ENCODE assay signal across 8 cellular contexts in the genomic region with DNA sequence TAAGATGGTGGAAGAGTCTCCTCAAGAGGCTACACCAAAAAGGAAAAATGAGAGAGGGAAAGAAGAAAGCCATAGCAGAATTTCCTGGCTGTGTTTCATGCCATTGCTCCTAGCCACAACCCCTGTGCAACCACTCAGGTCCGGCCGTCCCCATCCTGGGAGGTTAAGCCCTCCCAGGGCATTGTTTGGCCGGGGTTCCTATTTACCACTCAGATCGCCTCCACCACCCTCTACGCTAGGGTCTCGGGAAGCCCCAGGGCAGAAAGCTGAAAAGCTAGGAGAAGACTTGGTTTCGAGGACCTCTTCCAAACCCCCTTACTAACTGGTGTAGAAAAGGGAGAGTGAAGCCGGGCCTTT. TPM values are rescaled to one million over a fixed set of nuclear protein-coding genes. Genes with fewer than 3 reads are reported as not detected.
DNase-seq lines count a peak whose midpoint lies in the region; ATAC-seq, FAIRE-seq and TF ChIP-seq lines count a peak whose summit lies in the region.

No MANE protein-coding gene starts in this region.

- no peaks in the 10 kb centered on the region for H3K27me3 ChIP-seq in pancreas

- H3K4me1 ChIP-seq in pancreas, result peaks cover 8 to 15% (median 12%) of the 10 kb centered on the region in 3 donors

- H3K36me3 ChIP-seq in pancreas, result peaks cover 0 to 5% (median 0%) of the 10 kb centered on the region in 3 donors

- peak; percentile 35 for DNase-seq in activated naive CD4-positive, alpha-beta T cell treated with Interleukin-2 at 50 U/mL for 16 hours
- no peak for DNase-seq in activated naive CD4-positive, alpha-beta T cell (lab: John Stamatoyannopoulos, UW)
- DNase-seq in NB4 (ENCODE audit: low read depth), result peak; percentile 53
- DNase-seq in activated naive CD4-positive, alpha-beta T cell treated with anti-CD3 and anti-CD28 coated beads for 36 hours, result peak; percentile 40
- no peak for DNase-seq in Right ventricle myocardium superior
- DNase-seq in pancreas, result peak in 3 of 6 donors; percentile 10 to 60 (median 30)
- no peak for DNase-seq in 8988T

- H3K4me3 Mint-ChIP-seq in activated naive CD4-positive, alpha-beta T cell treated with anti-CD3 and anti-CD28 coated beads for 36 hours, result peak overlapping the region; percentile 89

- H3K27ac ChIP-seq in pancreas, result peak overlapping the region in 3 of 4 donors; percentile 70 to 91 (median 81)

- intact Hi-C loops in activated naive CD4-positive, alpha-beta T cell treated with anti-CD3 and anti-CD28 coated beads for 36 hours (cut with micrococcal nuclease), result loop anchor here (2.0 to 5.0 kb wide), 5 partner anchors 58 to 438 kb away; no protein-coding TSS in a partner anchor
- intact Hi-C loops in Right ventricle myocardium superior (cut with DNase I) (no loop called here), pancreas (cut with DNase I) (no loop called here)

- H3K9me3 ChIP-seq in pancreas, result no peaks in the 10 kb centered on the region

- no peak for TF ChIP-seq POLR2A in NB4 (IDR thresholded peaks at IDR 0.05; ENCODE audit: extremely low read depth, insufficient read length)

- peaks cover 19% of the 10 kb centered on the region for H3K4me1 Mint-ChIP-seq in activated naive CD4-positive, alpha-beta T cell treated with anti-CD3 and anti-CD28 coated beads for 36 hours (ENCODE audit: low read depth)

- ATAC-seq in HG02642 (IDR thresholded peaks at IDR 0.05; ENCODE audit: poor library complexity, unreplicated experiment) (peak; percentile 28), Right ventricle myocardium superior (ENCODE audit: poor library complexity) (peak; percentile 47), pancreas (peak; percentile 13 to 41 (median 30))

- CTCF ChIA-PET in activated naive CD4-positive, alpha-beta T cell treated with anti-CD3 and anti-CD28 coated beads for 36 hours (lab: Charles Lee), result interaction anchor here (0.7 to 1.4 kb wide), 3 partner anchors 69 to 1713 kb away, joined by 3 read pairs; no protein-coding TSS in a partner anchor

- peak overlapping the region; percentile 85 for H3K27ac Mint-ChIP-seq in activated naive CD4-positive, alpha-beta T cell treated with anti-CD3 and anti-CD28 coated beads for 36 hours

- 0 to 1% methylated on average over 8 of the region's 8 CpGs for WGBS in pancreas, 2 donors

- FAIRE-seq in pancreas (lab: Jason Lieb, UNC), result no peak

- H3K9me3 Mint-ChIP-seq in activated naive CD4-positive, alpha-beta T cell treated with anti-CD3 and anti-CD28 coated beads for 36 hours, result no peaks in the 10 kb centered on the region

- H3K4me3 ChIP-seq in NB4 (ENCODE audit: low read depth, low read length) (peak overlapping the region; percentile 89), pancreas (peak overlapping the region; percentile 83 to 91 (median 88))

- H3K27me3 Mint-ChIP-seq in activated naive CD4-positive, alpha-beta T cell treated with anti-CD3 and anti-CD28 coated beads for 36 hours (ENCODE audit: low read depth), result no peaks in the 10 kb centered on the region

- TF ChIP-seq CTCF in NB4 (IDR thresholded peaks at IDR 0.05; ENCODE audit: low read depth, low read length) (no peak), pancreas (IDR thresholded peaks at IDR 0.05) (no peak)

- H3K36me3 Mint-ChIP-seq in activated naive CD4-positive, alpha-beta T cell treated with anti-CD3 and anti-CD28 coated beads for 36 hours (ENCODE audit: low read depth), result no peaks in the 10 kb centered on the region

RNA-seq across cellular contexts. Expression of gene RC3H2, which starts 0.7 kb away (rescaled TPM):
- 10 to 100 TPM; 20.2 to 21.3 TPM for total RNA-seq in activated naive CD4-positive, alpha-beta T cell treated with anti-CD3 and anti-CD28 coated beads for 36 hours
- total RNA-seq in Right ventricle myocardium superior, result 33.8 TPM
- total RNA-seq in pancreas, result 10 to 100 TPM; 10.9 to 18.7 (median 12.9) TPM
- 1 to 10 TPM; 4.1 to 5.4 TPM for polyA plus RNA-seq in pancreas

RNA-seq across cellular contexts. Expression of gene ZBTB6, which starts 8.7 kb away (rescaled TPM):
- total RNA-seq in activated naive CD4-positive, alpha-beta T cell treated with anti-CD3 and anti-CD28 coated beads for 36 hours, result 1 to 10 TPM; 7.7 to 8.0 TPM
- total RNA-seq in Right ventricle myocardium superior (4.5 TPM), pancreas (1 to 10 TPM; 2.2 to 5.3 (median 3.2) TPM)
- 1 to 10 TPM in 1 of 2 donors, under 1 TPM in 1; 0.87 to 3.4 TPM for polyA plus RNA-seq in pancreas

RNA-seq across cellular contexts. Expression of gene ZBTB26, which starts 26.9 kb away (rescaled TPM):
- 1 to 10 TPM; 5.5 to 5.7 TPM for total RNA-seq in activated naive CD4-positive, alpha-beta T cell treated with anti-CD3 and anti-CD28 coated beads for 36 hours
- total RNA-seq in Right ventricle myocardium superior (4.7 TPM), pancreas (1 to 10 TPM; 2.3 to 5.3 (median 3.1) TPM)
- polyA plus RNA-seq in pancreas, result 1 to 10 TPM; 1.5 to 3.5 TPM

RNA-seq across cellular contexts. Expression of gene RABGAP1, which starts 36.4 kb away (rescaled TPM):
- total RNA-seq in activated naive CD4-positive, alpha-beta T cell treated with anti-CD3 and anti-CD28 coated beads for 36 hours, result 10 to 100 TPM; 19.7 to 21.3 TPM
- total RNA-seq in Right ventricle myocardium superior (43.1 TPM), pancreas (10 to 100 TPM; 19.4 to 35.2 (median 20.6) TPM)
- polyA plus RNA-seq in pancreas, result 10 to 100 TPM in 1 of 2 donors, 1 to 10 TPM in 1; 7.6 to 11.7 TPM

Comparison
In these comparisons a context has a peak if more than half of its experiments do, and no peak if none do; other contexts are left out.
1. DNase-seq: peak in activated naive CD4-positive, alpha-beta T cell treated with Interleukin-2 at 50 U/mL for 16 hours (single experiment), NB4 (single experiment) and activated naive CD4-positive, alpha-beta T cell treated with anti-CD3 and anti-CD28 coated beads for 36 hours (single experiment); none in activated naive CD4-positive, alpha-beta T cell (0 of 4), Right ventricle myocardium superior (single experiment) and 8988T (single experiment).
2. Peak in every context shown above with its lines, with median percentiles within 50 percentile points of each other: ATAC-seq.